ENCODE assay signal across 14 cellular contexts in the genomic region with DNA sequence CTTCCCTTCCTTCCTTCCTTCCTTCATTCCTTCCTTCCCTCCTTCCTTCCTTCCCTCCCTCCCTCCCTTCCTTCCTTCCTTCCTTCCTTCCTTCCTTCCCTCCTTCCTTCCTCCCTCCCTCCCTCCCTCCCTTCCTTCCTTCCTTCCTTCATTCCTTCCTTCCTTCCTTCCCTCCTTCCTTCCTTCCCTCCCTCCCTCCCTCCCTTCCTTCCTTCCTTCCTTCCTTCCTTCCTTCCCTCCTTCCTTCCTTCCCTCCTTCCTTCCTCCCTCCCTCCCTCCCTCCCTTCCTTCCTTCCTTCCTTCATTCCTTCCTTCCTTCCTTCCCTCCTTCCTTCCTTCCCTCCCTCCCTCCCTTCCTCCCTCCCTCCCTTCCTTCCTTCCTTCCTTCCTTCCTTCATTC. TPM values are rescaled to one million over a fixed set of nuclear protein-coding genes. Genes with fewer than 3 reads are reported as not detected.
"Had no signal": no experiment of that assay in that cellular context is flagged by ENCODE, and none has a peak within 500 bp of the region (broad histone marks: within the 10 kb centered on the region; RNA-seq: fewer than 3 reads in every experiment).

No MANE protein-coding gene starts in this region.

RNA-seq across cellular contexts. Expression of gene HS3ST2, which starts 4.8 kb away (rescaled TPM):
- total RNA-seq: activated B cell treated with CpG ODN at 0.5 μM for 24 hours; activated CD4-positive, alpha-beta memory T cell treated with anti-CD3 and anti-CD28 coated beads for 36 hours; activated CD4-positive, alpha-beta memory T cell treated with anti-CD3 and anti-CD28 coated beads, Interleukin-2, amount 10 ng/mL, durations not matched to agents 7 days and 5 days; activated CD4-positive, alpha-beta T cell treated with anti-CD3 and anti-CD28 coated beads for 36 hours; activated CD4-positive, alpha-beta T cell treated with anti-CD3 and anti-CD28 coated beads, Interleukin-2, amount 10 ng/mL, durations not matched to agents 24 days and 14 days; activated CD4-positive, alpha-beta T cell treated with anti-CD3 and anti-CD28 coated beads, Interleukin-2, amount 10 ng/mL, durations not matched to agents 7 days and 5 days; activated CD8-positive, alpha-beta memory T cell treated with anti-CD3 and anti-CD28 coated beads for 36 hours; activated CD8-positive, alpha-beta memory T cell treated with anti-CD3 and anti-CD28 coated beads, Interleukin-2, amount 10 ng/mL, durations not matched to agents 7 days and 5 days; activated CD8-positive, alpha-beta T cell treated with anti-CD3 and anti-CD28 coated beads for 36 hours; activated CD8-positive, alpha-beta T cell treated with anti-CD3 and anti-CD28 coated beads, Interleukin-2, amount 10 ng/mL, durations not matched to agents 7 days and 5 days; T-cell; T-helper 1 cell treated with Interleukin-12 subunit alpha and Interleukin-12 subunit beta and Interleukin-4 antibody, amounts not matched to agents 30 ng/mL and 1 ng/mL, for 36 hours; T-helper 17 cell; T-helper 2 cell treated with Interferon-gamma antibody and Interleukin-4, amounts not matched to agents 100 ng/mL and 5 ng/mL, for 36 hours had no signal
